ENCODE assay signal across 1 cellular context in genomic region chr3:55476515-55476914, GRCh38.
TF ChIP-seq lines count a peak whose summit lies in the region.

No MANE protein-coding gene starts in this region.

TF ChIP-seq in SK-N-SH, 30 proteins besides CTCF, POLR2A, EP300 and RAD21 (continued from another document):
- TF ChIP-seq, protein P1, sequence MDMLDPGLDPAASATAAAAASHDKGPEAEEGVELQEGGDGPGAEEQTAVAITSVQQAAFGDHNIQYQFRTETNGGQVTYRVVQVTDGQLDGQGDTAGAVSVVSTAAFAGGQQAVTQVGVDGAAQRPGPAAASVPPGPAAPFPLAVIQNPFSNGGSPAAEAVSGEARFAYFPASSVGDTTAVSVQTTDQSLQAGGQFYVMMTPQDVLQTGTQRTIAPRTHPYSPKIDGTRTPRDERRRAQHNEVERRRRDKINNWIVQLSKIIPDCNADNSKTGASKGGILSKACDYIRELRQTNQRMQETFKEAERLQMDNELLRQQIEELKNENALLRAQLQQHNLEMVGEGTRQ (IDR thresholded peaks at IDR 0.05; ENCODE audit: borderline replicate concordance, low read depth, low read length) = no peak
- TF ChIP-seq ELF1 (IDR thresholded peaks at IDR 0.05) = no peak
- TF ChIP-seq PBX3 (IDR thresholded peaks at IDR 0.05) = no peak
- TF ChIP-seq YY1 (IDR thresholded peaks at IDR 0.05; ENCODE audit: low read depth) = no peak
- no peak for TF ChIP-seq TAF1 (IDR thresholded peaks at IDR 0.05; ENCODE audit: borderline replicate concordance, low read depth, low read length)
- no peak for TF ChIP-seq SMC3 (IDR thresholded peaks at IDR 0.05; ENCODE audit: low read depth, low read length)
- TF ChIP-seq, protein P2, sequence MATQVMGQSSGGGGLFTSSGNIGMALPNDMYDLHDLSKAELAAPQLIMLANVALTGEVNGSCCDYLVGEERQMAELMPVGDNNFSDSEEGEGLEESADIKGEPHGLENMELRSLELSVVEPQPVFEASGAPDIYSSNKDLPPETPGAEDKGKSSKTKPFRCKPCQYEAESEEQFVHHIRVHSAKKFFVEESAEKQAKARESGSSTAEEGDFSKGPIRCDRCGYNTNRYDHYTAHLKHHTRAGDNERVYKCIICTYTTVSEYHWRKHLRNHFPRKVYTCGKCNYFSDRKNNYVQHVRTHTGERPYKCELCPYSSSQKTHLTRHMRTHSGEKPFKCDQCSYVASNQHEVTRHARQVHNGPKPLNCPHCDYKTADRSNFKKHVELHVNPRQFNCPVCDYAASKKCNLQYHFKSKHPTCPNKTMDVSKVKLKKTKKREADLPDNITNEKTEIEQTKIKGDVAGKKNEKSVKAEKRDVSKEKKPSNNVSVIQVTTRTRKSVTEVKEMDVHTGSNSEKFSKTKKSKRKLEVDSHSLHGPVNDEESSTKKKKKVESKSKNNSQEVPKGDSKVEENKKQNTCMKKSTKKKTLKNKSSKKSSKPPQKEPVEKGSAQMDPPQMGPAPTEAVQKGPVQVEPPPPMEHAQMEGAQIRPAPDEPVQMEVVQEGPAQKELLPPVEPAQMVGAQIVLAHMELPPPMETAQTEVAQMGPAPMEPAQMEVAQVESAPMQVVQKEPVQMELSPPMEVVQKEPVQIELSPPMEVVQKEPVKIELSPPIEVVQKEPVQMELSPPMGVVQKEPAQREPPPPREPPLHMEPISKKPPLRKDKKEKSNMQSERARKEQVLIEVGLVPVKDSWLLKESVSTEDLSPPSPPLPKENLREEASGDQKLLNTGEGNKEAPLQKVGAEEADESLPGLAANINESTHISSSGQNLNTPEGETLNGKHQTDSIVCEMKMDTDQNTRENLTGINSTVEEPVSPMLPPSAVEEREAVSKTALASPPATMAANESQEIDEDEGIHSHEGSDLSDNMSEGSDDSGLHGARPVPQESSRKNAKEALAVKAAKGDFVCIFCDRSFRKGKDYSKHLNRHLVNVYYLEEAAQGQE (IDR thresholded peaks at IDR 0.05; ENCODE audit: low read depth, low read length) = no peak
- no peak for TF ChIP-seq RFX5 (IDR thresholded peaks at IDR 0.05; ENCODE audit: low read length)
- peak; percentile 36; the same call in 1 of the 2 replicates for TF ChIP-seq TCF12 (IDR thresholded peaks at IDR 0.05)
- TF ChIP-seq GATA2 (CRISPR knock-in tag; IDR thresholded peaks at IDR 0.05) = no peak
- TF ChIP-seq, protein P3, sequence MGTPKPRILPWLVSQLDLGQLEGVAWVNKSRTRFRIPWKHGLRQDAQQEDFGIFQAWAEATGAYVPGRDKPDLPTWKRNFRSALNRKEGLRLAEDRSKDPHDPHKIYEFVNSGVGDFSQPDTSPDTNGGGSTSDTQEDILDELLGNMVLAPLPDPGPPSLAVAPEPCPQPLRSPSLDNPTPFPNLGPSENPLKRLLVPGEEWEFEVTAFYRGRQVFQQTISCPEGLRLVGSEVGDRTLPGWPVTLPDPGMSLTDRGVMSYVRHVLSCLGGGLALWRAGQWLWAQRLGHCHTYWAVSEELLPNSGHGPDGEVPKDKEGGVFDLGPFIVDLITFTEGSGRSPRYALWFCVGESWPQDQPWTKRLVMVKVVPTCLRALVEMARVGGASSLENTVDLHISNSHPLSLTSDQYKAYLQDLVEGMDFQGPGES (IDR thresholded peaks at IDR 0.05; ENCODE audit: low read depth, low read length) = no peak
- peak; percentile 72 for TF ChIP-seq FOSL2 (IDR thresholded peaks at IDR 0.05; ENCODE audit: borderline replicate concordance, low read depth)
- no peak for TF ChIP-seq MEF2A (IDR thresholded peaks at IDR 0.05; ENCODE audit: borderline replicate concordance, low read depth)
- no peak for TF ChIP-seq POLR2AphosphoS5 (IDR thresholded peaks at IDR 0.05; ENCODE audit: low read depth, low read length)
- no peak for TF ChIP-seq MXI1 (IDR thresholded peaks at IDR 0.05; ENCODE audit: low read depth, low read length)
- TF ChIP-seq, protein P4, sequence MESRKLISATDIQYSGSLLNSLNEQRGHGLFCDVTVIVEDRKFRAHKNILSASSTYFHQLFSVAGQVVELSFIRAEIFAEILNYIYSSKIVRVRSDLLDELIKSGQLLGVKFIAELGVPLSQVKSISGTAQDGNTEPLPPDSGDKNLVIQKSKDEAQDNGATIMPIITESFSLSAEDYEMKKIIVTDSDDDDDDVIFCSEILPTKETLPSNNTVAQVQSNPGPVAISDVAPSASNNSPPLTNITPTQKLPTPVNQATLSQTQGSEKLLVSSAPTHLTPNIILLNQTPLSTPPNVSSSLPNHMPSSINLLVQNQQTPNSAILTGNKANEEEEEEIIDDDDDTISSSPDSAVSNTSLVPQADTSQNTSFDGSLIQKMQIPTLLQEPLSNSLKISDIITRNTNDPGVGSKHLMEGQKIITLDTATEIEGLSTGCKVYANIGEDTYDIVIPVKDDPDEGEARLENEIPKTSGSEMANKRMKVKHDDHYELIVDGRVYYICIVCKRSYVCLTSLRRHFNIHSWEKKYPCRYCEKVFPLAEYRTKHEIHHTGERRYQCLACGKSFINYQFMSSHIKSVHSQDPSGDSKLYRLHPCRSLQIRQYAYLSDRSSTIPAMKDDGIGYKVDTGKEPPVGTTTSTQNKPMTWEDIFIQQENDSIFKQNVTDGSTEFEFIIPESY (IDR thresholded peaks at IDR 0.05; ENCODE audit: borderline replicate concordance, low read depth) = no peak
- no peak for TF ChIP-seq FOXM1 (IDR thresholded peaks at IDR 0.05; ENCODE audit: low read depth)
- TF ChIP-seq SIN3A (IDR thresholded peaks at IDR 0.05; ENCODE audit: borderline replicate concordance, low read depth, low read length) = no peak
- peak; percentile 67 for TF ChIP-seq NFIC (IDR thresholded peaks at IDR 0.05; ENCODE audit: borderline replicate concordance)
- no peak for TF ChIP-seq RXRA (IDR thresholded peaks at IDR 0.05; ENCODE audit: borderline replicate concordance, low read depth)
- TF ChIP-seq TEAD4 (IDR thresholded peaks at IDR 0.05; ENCODE audit: borderline replicate concordance, insufficient read depth) = no peak
- TF ChIP-seq USF1 (IDR thresholded peaks at IDR 0.05; ENCODE audit: borderline replicate concordance, low read depth) = no peak
- no peak for TF ChIP-seq NRF1 (IDR thresholded peaks at IDR 0.05; ENCODE audit: low read depth, low read length)
- TF ChIP-seq RCOR1 (IDR thresholded peaks at IDR 0.05; ENCODE audit: low read length) = no peak
